ENCODE assay signal across 8 cellular contexts in genomic region chr10:56360967-56361841, GRCh38. TPM values are rescaled to one million over a fixed set of nuclear protein-coding genes. Genes with fewer than 3 reads are reported as not detected.
DNase-seq lines count a peak whose midpoint lies in the region; ATAC-seq and TF ChIP-seq lines count a peak whose summit lies in the region.

A gene with protein sequence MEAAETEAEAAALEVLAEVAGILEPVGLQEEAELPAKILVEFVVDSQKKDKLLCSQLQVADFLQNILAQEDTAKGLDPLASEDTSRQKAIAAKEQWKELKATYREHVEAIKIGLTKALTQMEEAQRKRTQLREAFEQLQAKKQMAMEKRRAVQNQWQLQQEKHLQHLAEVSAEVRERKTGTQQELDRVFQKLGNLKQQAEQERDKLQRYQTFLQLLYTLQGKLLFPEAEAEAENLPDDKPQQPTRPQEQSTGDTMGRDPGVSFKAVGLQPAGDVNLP (minus strand): TSS chr10:56361259. CDS start chr10:56361236, 23 bp downstream.

- no peak for TF ChIP-seq RAD21 in liver (IDR thresholded peaks at IDR 0.05)

- H3K27me3 Mint-ChIP-seq in CD4-positive, CD25-positive, alpha-beta regulatory T cell, result no peaks in the 10 kb centered on the region

- peaks cover 14 to 57% (median 42%) of the 10 kb centered on the region in 4 donors for H3K4me1 Mint-ChIP-seq in CD4-positive, CD25-positive, alpha-beta regulatory T cell

- peaks cover 21% of the 10 kb centered on the region for H3K4me1 ChIP-seq in CD4-positive, CD25-positive, alpha-beta regulatory T cell (ENCODE audit: control insufficient read depth, insufficient read depth, low read length, poor library complexity, severe bottlenecking)
- peaks cover 4 to 11% (median 7%) of the 10 kb centered on the region in 4 donors for H3K4me1 ChIP-seq in liver (ENCODE audit: control insufficient read depth in 4 of 4, insufficient read depth in 4 of 4, low read length in 3 of 4)

- H3K27ac ChIP-seq in CD4-positive, CD25-positive, alpha-beta regulatory T cell (ENCODE audit: insufficient read depth, low read length, poor library complexity, severe bottlenecking), result peak within 1 kb of the TSS; percentile 60
- H3K27ac ChIP-seq in dorsolateral prefrontal cortex (peak within 1 kb of the TSS in 10 of 59 donors; percentile 3 to 73 (median 46)), liver (ENCODE audit: low read depth in 1 of 2, low read length in 2 of 2) (peak within 1 kb of the TSS in 1 of 2 donors; percentile 25)

- H3K4me3 Mint-ChIP-seq in CD4-positive, CD25-positive, alpha-beta regulatory T cell, result peak within 1 kb of the TSS; percentile 87 to 97 (median 94)

- H3K4me3 ChIP-seq in CD4-positive, CD25-positive, alpha-beta regulatory T cell (ENCODE audit: low read depth, low read length), result peak within 1 kb of the TSS; percentile 98
- peak within 1 kb of the TSS; percentile 41 to 98 (median 77) for H3K4me3 ChIP-seq in dorsolateral prefrontal cortex
- peak within 1 kb of the TSS; percentile 53 to 79 (median 70) for H3K4me3 ChIP-seq in liver (ENCODE audit: low read depth in 1 of 3, low read length in 3 of 3)

- H3K36me3 Mint-ChIP-seq in CD4-positive, CD25-positive, alpha-beta regulatory T cell, result no peaks in the 10 kb centered on the region

- ATAC-seq in CD4-positive, CD25-positive, alpha-beta regulatory T cell (ENCODE audit: low read depth in 2 of 2), result peak; percentile 89 to 94
- ATAC-seq in GM19438 (IDR thresholded peaks at IDR 0.05; ENCODE audit: low read depth, unreplicated experiment) (peak; percentile 98), HG03571 (IDR thresholded peaks at IDR 0.05; ENCODE audit: unreplicated experiment) (peak; percentile 99)

- peak within 1 kb of the TSS; percentile 86 to 93 (median 90) for H3K27ac Mint-ChIP-seq in CD4-positive, CD25-positive, alpha-beta regulatory T cell

- no peaks in the 10 kb centered on the region for H3K9me3 ChIP-seq in CD4-positive, CD25-positive, alpha-beta regulatory T cell (ENCODE audit: control insufficient read depth in 2 of 2, low read length in 2 of 2)
- no peaks in the 10 kb centered on the region for H3K9me3 ChIP-seq in liver (ENCODE audit: control insufficient read depth in 4 of 4, low read length in 3 of 4)

- intact Hi-C loops in dorsolateral prefrontal cortex (cut with DNase I), result no loop called here

- H3K9me3 Mint-ChIP-seq in CD4-positive, CD25-positive, alpha-beta regulatory T cell, result no peaks in the 10 kb centered on the region

- peak in 19 of 56 donors; percentile 4 to 46 (median 21) for TF ChIP-seq CTCF in dorsolateral prefrontal cortex (IDR thresholded peaks at IDR 0.05 in 54 of 56, conservative IDR thresholded peaks at IDR 0.05 in 2 of 56; ENCODE audit: low read depth in 1 of 56, partially characterized antibody in 56 of 56)
- no peak for TF ChIP-seq CTCF in liver (IDR thresholded peaks at IDR 0.05; ENCODE audit: low read depth, low read length, missing input control)

- no peaks in the 10 kb centered on the region for H3K27me3 ChIP-seq in CD4-positive, CD25-positive, alpha-beta regulatory T cell (ENCODE audit: control insufficient read depth, insufficient read depth, low read length)
- H3K27me3 ChIP-seq in dorsolateral prefrontal cortex, result no peaks in the 10 kb centered on the region
- no peaks in the 10 kb centered on the region for H3K27me3 ChIP-seq in liver (ENCODE audit: control insufficient read depth in 4 of 4, insufficient read depth in 4 of 4, low read length in 3 of 4)

- under 1% methylated on average over 52 of the region's 52 CpGs for WGBS in liver

- H3K36me3 ChIP-seq in CD4-positive, CD25-positive, alpha-beta regulatory T cell (ENCODE audit: control insufficient read depth, insufficient read depth, low read length), result no peaks in the 10 kb centered on the region
- no peaks in the 10 kb centered on the region for H3K36me3 ChIP-seq in liver (ENCODE audit: control insufficient read depth in 4 of 4, insufficient read depth in 3 of 4, low read depth in 1 of 4, low read length in 3 of 4)

- DNase-seq in CD4-positive, CD25-positive, alpha-beta regulatory T cell, result peak; percentile 88 to 97 (median 91)
- peak; percentile 96 for DNase-seq in NCI-H774 (lab: John Stamatoyannopoulos, UW)
- DNase-seq in activated CD4-positive, alpha-beta T cell treated with anti-CD3 and anti-CD28 coated beads, Interleukin-2, amount 50 U/mL, for 4 hours, result peak; percentile 89 to 90
- peak; percentile 83 to 98 (median 95) for DNase-seq in dorsolateral prefrontal cortex
- DNase-seq in stimulated activated CD4-positive, alpha-beta T cell treated with anti-CD3 and anti-CD28 coated beads, Interleukin-4, amount 100 ng/mL, for 1 hour, result peak; percentile 92

- H3K9ac ChIP-seq in liver (ENCODE audit: low read depth in 1 of 2, low read length in 2 of 2), result peak within 1 kb of the TSS; percentile 36 to 65

TF ChIP-seq in liver, 16 proteins besides CTCF, POLR2A, EP300 and RAD21:
- TF ChIP-seq SP1 (IDR thresholded peaks at IDR 0.05) (peak; percentile 86), ATF3 (IDR thresholded peaks at IDR 0.05) (no peak), HNF4A (conservative IDR thresholded peaks at IDR 0.05) (peak in 1 of 2 donors; percentile 28), REST (IDR thresholded peaks at IDR 0.05) (peak; percentile 31), EGR1 (IDR thresholded peaks at IDR 0.05; ENCODE audit: low read depth in 2 of 2) (no peak), YY1 (IDR thresholded peaks at IDR 0.05) (peak; percentile 84)

RNA-seq across cellular contexts. Expression of the gene that starts here (rescaled TPM):
- 3.4 TPM for total RNA-seq in CD4-positive, CD25-positive, alpha-beta regulatory T cell
- 10 to 100 TPM in 3 of 4 donors, 1 to 10 TPM in 1; 6.8 to 13.7 (median 11.2) TPM for polyA plus RNA-seq in CD4-positive, CD25-positive, alpha-beta regulatory T cell
- 1 to 10 TPM in 119 of 120 experiments, under 1 TPM in 1; 0.49 to 7.1 (median 2.7) TPM for total RNA-seq in dorsolateral prefrontal cortex
- 10 to 100 TPM in 1 of 2 donors, under 1 TPM in 1; 0.25 to 53.6 TPM for total RNA-seq in liver
- polyA plus RNA-seq in liver, result 1 to 10 TPM; 3.3 to 7.7 TPM
